Comparison of ENCODE assay signal across 1 cellular context in genomic region chr12:58811346-58811745, GRCh38.
TF ChIP-seq lines count a peak whose summit lies in the region.

No MANE protein-coding gene starts in this region.

TF ChIP-seq in GM23338, 12 proteins besides CTCF, POLR2A, EP300 and RAD21 (continued from another document):
- TF ChIP-seq, protein P1, sequence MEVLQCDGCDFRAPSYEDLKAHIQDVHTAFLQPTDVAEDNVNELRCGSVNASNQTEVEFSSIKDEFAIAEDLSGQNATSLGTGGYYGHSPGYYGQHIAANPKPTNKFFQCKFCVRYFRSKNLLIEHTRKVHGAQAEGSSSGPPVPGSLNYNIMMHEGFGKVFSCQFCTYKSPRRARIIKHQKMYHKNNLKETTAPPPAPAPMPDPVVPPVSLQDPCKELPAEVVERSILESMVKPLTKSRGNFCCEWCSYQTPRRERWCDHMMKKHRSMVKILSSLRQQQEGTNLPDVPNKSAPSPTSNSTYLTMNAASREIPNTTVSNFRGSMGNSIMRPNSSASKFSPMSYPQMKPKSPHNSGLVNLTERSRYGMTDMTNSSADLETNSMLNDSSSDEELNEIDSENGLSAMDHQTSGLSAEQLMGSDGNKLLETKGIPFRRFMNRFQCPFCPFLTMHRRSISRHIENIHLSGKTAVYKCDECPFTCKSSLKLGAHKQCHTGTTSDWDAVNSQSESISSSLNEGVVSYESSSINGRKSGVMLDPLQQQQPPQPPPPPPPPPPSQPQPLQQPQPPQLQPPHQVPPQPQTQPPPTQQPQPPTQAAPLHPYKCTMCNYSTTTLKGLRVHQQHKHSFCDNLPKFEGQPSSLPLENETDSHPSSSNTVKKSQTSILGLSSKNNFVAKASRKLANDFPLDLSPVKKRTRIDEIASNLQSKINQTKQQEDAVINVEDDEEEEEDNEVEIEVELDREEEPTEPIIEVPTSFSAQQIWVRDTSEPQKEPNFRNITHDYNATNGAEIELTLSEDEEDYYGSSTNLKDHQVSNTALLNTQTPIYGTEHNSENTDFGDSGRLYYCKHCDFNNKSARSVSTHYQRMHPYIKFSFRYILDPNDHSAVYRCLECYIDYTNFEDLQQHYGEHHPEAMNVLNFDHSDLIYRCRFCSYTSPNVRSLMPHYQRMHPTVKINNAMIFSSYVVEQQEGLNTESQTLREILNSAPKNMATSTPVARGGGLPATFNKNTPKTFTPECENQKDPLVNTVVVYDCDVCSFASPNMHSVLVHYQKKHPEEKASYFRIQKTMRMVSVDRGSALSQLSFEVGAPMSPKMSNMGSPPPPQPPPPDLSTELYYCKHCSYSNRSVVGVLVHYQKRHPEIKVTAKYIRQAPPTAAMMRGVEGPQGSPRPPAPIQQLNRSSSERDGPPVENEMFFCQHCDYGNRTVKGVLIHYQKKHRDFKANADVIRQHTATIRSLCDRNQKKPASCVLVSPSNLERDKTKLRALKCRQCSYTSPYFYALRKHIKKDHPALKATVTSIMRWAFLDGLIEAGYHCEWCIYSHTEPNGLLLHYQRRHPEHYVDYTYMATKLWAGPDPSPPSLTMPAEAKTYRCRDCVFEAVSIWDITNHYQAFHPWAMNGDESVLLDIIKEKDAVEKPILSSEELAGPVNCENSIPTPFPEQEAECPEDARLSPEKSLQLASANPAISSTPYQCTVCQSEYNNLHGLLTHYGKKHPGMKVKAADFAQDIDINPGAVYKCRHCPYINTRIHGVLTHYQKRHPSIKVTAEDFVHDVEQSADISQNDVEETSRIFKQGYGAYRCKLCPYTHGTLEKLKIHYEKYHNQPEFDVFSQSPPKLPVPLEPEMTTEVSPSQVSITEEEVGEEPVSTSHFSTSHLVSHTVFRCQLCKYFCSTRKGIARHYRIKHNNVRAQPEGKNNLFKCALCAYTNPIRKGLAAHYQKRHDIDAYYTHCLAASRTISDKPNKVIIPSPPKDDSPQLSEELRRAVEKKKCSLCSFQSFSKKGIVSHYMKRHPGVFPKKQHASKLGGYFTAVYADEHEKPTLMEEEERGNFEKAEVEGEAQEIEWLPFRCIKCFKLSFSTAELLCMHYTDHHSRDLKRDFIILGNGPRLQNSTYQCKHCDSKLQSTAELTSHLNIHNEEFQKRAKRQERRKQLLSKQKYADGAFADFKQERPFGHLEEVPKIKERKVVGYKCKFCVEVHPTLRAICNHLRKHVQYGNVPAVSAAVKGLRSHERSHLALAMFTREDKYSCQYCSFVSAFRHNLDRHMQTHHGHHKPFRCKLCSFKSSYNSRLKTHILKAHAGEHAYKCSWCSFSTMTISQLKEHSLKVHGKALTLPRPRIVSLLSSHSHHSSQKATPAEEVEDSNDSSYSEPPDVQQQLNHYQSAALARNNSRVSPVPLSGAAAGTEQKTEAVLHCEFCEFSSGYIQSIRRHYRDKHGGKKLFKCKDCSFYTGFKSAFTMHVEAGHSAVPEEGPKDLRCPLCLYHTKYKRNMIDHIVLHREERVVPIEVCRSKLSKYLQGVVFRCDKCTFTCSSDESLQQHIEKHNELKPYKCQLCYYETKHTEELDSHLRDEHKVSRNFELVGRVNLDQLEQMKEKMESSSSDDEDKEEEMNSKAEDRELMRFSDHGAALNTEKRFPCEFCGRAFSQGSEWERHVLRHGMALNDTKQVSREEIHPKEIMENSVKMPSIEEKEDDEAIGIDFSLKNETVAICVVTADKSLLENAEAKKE (CRISPR knock-in tag; IDR thresholded peaks at IDR 0.05), result no peak
- no peak for TF ChIP-seq POLR2AphosphoS5 (IDR thresholded peaks at IDR 0.05; ENCODE audit: low read depth)
- no peak for TF ChIP-seq CREB1 (CRISPR knock-in tag; IDR thresholded peaks at IDR 0.05; ENCODE audit: low read depth)
- no peak for TF ChIP-seq ETS1 (IDR thresholded peaks at IDR 0.05)
